9 cellular contexts compared by ENCODE assay signal in the genomic region with DNA sequence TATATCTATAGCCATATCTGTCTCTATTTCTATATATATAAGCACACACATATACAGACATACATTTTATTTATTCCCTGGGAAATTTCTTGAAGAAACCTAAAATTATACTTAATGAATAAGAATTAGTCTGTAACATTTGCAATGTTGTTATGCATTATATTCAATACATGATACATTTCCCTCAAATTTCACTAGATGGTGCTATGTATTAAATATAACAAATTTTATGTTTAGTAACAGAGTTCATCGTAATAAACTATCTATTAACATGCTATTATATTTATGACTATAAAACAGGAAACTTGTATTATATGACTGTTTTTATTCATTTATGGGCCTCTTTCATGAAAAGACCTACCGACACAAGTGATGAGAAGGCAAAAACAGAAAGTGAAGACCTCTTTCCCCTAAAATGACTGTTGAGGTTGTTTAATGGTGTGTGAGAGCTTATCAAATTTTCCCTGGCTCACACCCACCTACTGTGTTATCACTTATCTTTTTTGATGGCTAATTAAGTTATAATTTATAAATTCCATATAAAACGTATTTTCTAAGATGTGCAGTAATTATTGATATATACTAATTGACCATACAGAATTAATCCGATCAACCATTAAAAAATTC.
DNase-seq lines count a peak whose midpoint lies in the region; ATAC-seq, FAIRE-seq and TF ChIP-seq lines count a peak whose summit lies in the region.
"Had no signal": no experiment of that assay in that cellular context is flagged by ENCODE, and none has a peak within 500 bp of the region (broad histone marks: within the 10 kb centered on the region; RNA-seq: fewer than 3 reads in every experiment).

No MANE protein-coding gene starts in this region.

- H3K4me1 ChIP-seq in HEK293 (ENCODE audit: control insufficient read depth, insufficient read depth, low read length), result no peaks in the 10 kb centered on the region

- no peak for TF ChIP-seq CTCF in HEK293 (tag by site-specific recombination; IDR thresholded peaks at IDR 0.05)

- H3K9me3 Mint-ChIP-seq in activated T-cell treated with anti-CD3 and anti-CD28 coated beads, Interleukin-2, amount 50 U/mL, for 4 hours, result no peaks in the 10 kb centered on the region
- H3K9me3 Mint-ChIP-seq: naive B cell had no signal

- in situ Hi-C loops in ACHN (cut with HindIII; ENCODE audit: low pct_ligation_motif_present, low pct_unique_long_range_greater_than_20kb, low sequenced_read_pairs), result no loop called here

- FAIRE-seq in frontal cortex (lab: Jason Lieb, UNC), result peak; percentile 98

- H3K4me3 Mint-ChIP-seq in activated T-cell treated with anti-CD3 and anti-CD28 coated beads, Interleukin-2, amount 50 U/mL, for 4 hours, result no peak overlapping the region

- peak; percentile 40 for DNase-seq in ACHN
- peak; percentile 61 to 68 for DNase-seq in SHP77 (lab: John Stamatoyannopoulos, UW)
- peak in 1 of 2 donors; percentile 17 for DNase-seq in frontal cortex (ENCODE audit: low spot score in 2 of 2)
- no peak for DNase-seq in NK-92 treated with Interleukin-12 subunit alpha and Interleukin-12 subunit beta, amount 100 ng/mL, for 24 hours (lab: John Stamatoyannopoulos, UW)
- no peak for DNase-seq in activated T-cell treated with anti-CD3 and anti-CD28 coated beads, Interleukin-2, amount 50 U/mL, for 4 hours
- no peak for DNase-seq in HPDE6-E6E7 (ENCODE audit: extremely low spot score)
- DNase-seq: naive B cell had no signal

- no peaks in the 10 kb centered on the region for H3K4me1 Mint-ChIP-seq in activated T-cell treated with anti-CD3 and anti-CD28 coated beads, Interleukin-2, amount 50 U/mL, for 4 hours (ENCODE audit: low read depth)
- H3K4me1 Mint-ChIP-seq: naive B cell had no signal

- H3K36me3 ChIP-seq in HEK293 (ENCODE audit: control insufficient read depth in 2 of 2, insufficient read depth in 1 of 2, low read length in 2 of 2), result no peaks in the 10 kb centered on the region

- H3K4me3 ChIP-seq in HEK293 (ENCODE audit: low read depth, low read length), result no peak overlapping the region

- POLR2A ChIA-PET in HEK293 (lab: Yijun Ruan, JAX), result no interaction called here

- ATAC-seq in activated T-cell treated with anti-CD3 and anti-CD28 coated beads, Interleukin-2, amount 50 U/mL, for 4 hours, result no peak
- no peak for ATAC-seq in GM21390 (IDR thresholded peaks at IDR 0.05; ENCODE audit: unreplicated experiment)

- CTCF ChIA-PET in HEK293 (lab: Yijun Ruan, JAX), result interaction anchor here (0.6 to 0.7 kb wide), 3 partner anchors 341 to 889 kb away, joined by 3 read pairs; no protein-coding TSS in a partner anchor

- H3K27ac ChIP-seq in HEK293 (ENCODE audit: extremely low read depth, low read depth, low read length), result no peak overlapping the region

- H3K9me3 ChIP-seq in HEK293 (ENCODE audit: control insufficient read depth, insufficient read depth, low read depth, low read length), result no peaks in the 10 kb centered on the region

- H3K27me3 Mint-ChIP-seq in activated T-cell treated with anti-CD3 and anti-CD28 coated beads, Interleukin-2, amount 50 U/mL, for 4 hours (ENCODE audit: low read depth), result no peaks in the 10 kb centered on the region
- H3K27me3 Mint-ChIP-seq: naive B cell had no signal

- no peaks in the 10 kb centered on the region for H3K36me3 Mint-ChIP-seq in activated T-cell treated with anti-CD3 and anti-CD28 coated beads, Interleukin-2, amount 50 U/mL, for 4 hours (ENCODE audit: insufficient read depth)
- H3K36me3 Mint-ChIP-seq: naive B cell had no signal

TF ChIP-seq in HEK293, 187 proteins besides CTCF, POLR2A, EP300 and RAD21:
- TF ChIP-seq, protein P1, sequence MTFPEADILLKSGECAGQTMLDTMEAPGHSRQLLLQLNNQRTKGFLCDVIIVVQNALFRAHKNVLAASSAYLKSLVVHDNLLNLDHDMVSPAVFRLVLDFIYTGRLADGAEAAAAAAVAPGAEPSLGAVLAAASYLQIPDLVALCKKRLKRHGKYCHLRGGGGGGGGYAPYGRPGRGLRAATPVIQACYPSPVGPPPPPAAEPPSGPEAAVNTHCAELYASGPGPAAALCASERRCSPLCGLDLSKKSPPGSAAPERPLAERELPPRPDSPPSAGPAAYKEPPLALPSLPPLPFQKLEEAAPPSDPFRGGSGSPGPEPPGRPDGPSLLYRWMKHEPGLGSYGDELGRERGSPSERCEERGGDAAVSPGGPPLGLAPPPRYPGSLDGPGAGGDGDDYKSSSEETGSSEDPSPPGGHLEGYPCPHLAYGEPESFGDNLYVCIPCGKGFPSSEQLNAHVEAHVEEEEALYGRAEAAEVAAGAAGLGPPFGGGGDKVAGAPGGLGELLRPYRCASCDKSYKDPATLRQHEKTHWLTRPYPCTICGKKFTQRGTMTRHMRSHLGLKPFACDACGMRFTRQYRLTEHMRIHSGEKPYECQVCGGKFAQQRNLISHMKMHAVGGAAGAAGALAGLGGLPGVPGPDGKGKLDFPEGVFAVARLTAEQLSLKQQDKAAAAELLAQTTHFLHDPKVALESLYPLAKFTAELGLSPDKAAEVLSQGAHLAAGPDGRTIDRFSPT (tag by site-specific recombination; IDR thresholded peaks at IDR 0.05), result no peak
- TF ChIP-seq ZNF701 (tag by site-specific recombination; IDR thresholded peaks at IDR 0.05) (no peak), ZNF768 (tag by site-specific recombination; IDR thresholded peaks at IDR 0.05) (no peak), ZNF654 (tag by site-specific recombination; IDR thresholded peaks at IDR 0.05; ENCODE audit: low read depth) (peak; percentile 51)
- TF ChIP-seq, protein P2, sequence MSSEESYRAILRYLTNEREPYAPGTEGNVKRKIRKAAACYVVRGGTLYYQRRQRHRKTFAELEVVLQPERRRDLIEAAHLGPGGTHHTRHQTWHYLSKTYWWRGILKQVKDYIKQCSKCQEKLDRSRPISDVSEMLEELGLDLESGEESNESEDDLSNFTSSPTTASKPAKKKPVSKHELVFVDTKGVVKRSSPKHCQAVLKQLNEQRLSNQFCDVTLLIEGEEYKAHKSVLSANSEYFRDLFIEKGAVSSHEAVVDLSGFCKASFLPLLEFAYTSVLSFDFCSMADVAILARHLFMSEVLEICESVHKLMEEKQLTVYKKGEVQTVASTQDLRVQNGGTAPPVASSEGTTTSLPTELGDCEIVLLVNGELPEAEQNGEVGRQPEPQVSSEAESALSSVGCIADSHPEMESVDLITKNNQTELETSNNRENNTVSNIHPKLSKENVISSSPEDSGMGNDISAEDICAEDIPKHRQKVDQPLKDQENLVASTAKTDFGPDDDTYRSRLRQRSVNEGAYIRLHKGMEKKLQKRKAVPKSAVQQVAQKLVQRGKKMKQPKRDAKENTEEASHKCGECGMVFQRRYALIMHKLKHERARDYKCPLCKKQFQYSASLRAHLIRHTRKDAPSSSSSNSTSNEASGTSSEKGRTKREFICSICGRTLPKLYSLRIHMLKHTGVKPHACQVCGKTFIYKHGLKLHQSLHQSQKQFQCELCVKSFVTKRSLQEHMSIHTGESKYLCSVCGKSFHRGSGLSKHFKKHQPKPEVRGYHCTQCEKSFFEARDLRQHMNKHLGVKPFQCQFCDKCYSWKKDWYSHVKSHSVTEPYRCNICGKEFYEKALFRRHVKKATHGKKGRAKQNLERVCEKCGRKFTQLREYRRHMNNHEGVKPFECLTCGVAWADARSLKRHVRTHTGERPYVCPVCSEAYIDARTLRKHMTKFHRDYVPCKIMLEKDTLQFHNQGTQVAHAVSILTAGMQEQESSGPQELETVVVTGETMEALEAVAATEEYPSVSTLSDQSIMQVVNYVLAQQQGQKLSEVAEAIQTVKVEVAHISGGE (tag by site-specific recombination; conservative IDR thresholded peaks at IDR 0.05; ENCODE audit: low read depth), result no peak

Comparison
In these comparisons a context has a peak if more than half of its experiments do, and no peak if none do; other contexts are left out.
1. DNase-seq: peak in ACHN (single experiment) and SHP77 (2 of 2); none in NK-92 treated with Interleukin-12 subunit alpha and Interleukin-12 subunit beta, amount 100 ng/mL, for 24 hours (single experiment), activated T-cell treated with anti-CD3 and anti-CD28 coated beads, Interleukin-2, amount 50 U/mL, for 4 hours (single experiment) and HPDE6-E6E7 (single experiment).